8 cellular contexts compared by ENCODE assay signal in the genomic region with DNA sequence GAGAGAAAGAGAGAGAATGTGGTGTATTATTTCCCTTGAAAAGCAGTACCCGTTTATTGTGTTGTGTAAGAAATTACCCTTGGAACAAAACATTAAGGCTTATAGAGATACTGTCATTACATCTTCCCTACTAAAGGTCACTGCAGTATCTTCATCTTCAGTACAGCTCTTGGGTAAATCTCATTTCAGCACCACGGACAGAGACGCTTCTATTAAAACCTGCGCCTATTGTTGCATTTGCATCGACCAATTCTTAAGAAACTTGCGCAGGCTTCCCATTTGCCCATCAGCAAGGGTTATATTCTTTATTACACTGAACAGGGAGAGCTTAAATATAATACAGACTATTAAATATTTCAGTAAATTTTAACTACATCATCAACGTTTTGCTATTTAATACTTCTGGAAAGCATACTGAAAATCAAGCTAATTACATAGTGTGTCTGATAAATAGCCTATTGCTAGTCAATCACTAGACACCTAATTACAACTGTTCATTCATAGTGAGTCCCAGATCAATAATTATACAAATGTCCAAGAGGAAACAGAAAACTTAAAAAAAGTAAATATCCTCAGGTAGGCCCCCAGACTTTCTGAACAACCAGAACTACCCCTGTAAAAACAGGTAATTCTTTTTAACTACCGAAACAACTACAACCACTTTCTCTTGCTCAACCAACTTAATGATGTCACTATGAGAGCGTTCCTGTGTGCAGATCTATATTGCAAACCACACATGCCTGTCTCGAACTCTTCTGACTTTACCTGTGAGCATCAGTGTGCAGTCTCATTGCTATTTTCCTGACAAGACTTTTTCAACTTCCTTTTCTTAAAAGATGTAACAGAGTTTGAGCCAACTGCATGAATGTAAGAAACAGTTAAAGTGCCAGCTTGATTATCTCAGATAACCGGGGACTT.
DNase-seq lines count a peak whose midpoint lies in the region; ATAC-seq, FAIRE-seq and TF ChIP-seq lines count a peak whose summit lies in the region.

No MANE protein-coding gene starts in this region.

- H3K79me2 ChIP-seq in HepG2 (ENCODE audit: insufficient read depth, low read length), result no peaks in the 10 kb centered on the region

- FAIRE-seq in HepG2 (lab: Jason Lieb, UNC), result no peak

- H3K27me3 ChIP-seq in HepG2 (ENCODE audit: control insufficient read depth in 1 of 2, insufficient read depth in 2 of 2, low read length in 2 of 2) (peaks cover 2 to 23% of the 10 kb centered on the region in 2 experiments; a peak in 2 of 5 replicates), right lobe of liver (peaks cover 0 to 8% of the 10 kb centered on the region in 2 donors)

- H3K36me3 ChIP-seq in HepG2 (replicated peaks in 1 of 2; ENCODE audit: control insufficient read depth in 1 of 2, insufficient read depth in 2 of 2, low read length in 2 of 2) (no peaks in the 10 kb centered on the region), right lobe of liver (no peaks in the 10 kb centered on the region)

- H3K9ac ChIP-seq in HepG2 (ENCODE audit: insufficient read depth, low read depth, low read length), result no peak overlapping the region

- intact Hi-C loops in HepG2 (cut with micrococcal nuclease; ENCODE audit: unreplicated experiment) (no loop called here), right lobe of liver (cut with DNase I) (no loop called here)

- in situ Hi-C loops in HepG2 (cut with HindIII; ENCODE audit: extremely low pct_ligation_motif_present, low pct_unique_long_range_greater_than_20kb), result loop anchor here (25.0 kb wide), 1 partner anchor 653 kb away; no protein-coding TSS in a partner anchor

- no peak for ATAC-seq in HepG2
- no peak for ATAC-seq in right lobe of liver
- no peak for ATAC-seq in GM19467 (IDR thresholded peaks at IDR 0.05; ENCODE audit: unreplicated experiment)
- no peak for ATAC-seq in GM21360 (IDR thresholded peaks at IDR 0.05; ENCODE audit: unreplicated experiment)

- H3K27ac ChIP-seq in HepG2 (ENCODE audit: extremely low read length, insufficient read depth, low read length) (no peak overlapping the region), right lobe of liver (no peak overlapping the region)

- WGBS in HepG2 (ENCODE audit: low lambda C conversion rate), result 17% methylated on average over 11 of the region's 11 CpGs
- WGBS in right lobe of liver (ENCODE audit: insufficient coverage, low coverage, low lambda C conversion rate, missing lambda C conversion rate), result 21% methylated on average over 11 of the region's 11 CpGs

- H3K9me3 ChIP-seq in HepG2 (ENCODE audit: low read length) (no peaks in the 10 kb centered on the region), right lobe of liver (no peaks in the 10 kb centered on the region)

- no peak overlapping the region for H3K4me2 ChIP-seq in HepG2 (ENCODE audit: low read depth, low read length)

- BruUV-seq in HepG2 (replicated peaks; lab: Mats Ljungman, UMichigan), result no TSS peak

- H2AFZ ChIP-seq in HepG2 (ENCODE audit: low read length), result no peak overlapping the region

- POLR2A ChIA-PET in HepG2 (lab: Yijun Ruan, JAX), result no interaction called here

- CTCF ChIA-PET in HepG2 (lab: Yijun Ruan, JAX; ENCODE audit: low intra/inter-chr PET ratio, low total read pairs), result no interaction called here

- TF ChIP-seq EP300 in HepG2 (IDR thresholded peaks at IDR 0.05; ENCODE audit: low read depth in 2 of 2, low read length in 2 of 2) (no peak), HepG2 (CRISPR knock-in tag; IDR thresholded peaks at IDR 0.05; ENCODE audit: borderline replicate concordance) (no peak)

- H3K4me3 ChIP-seq in HepG2 (replicated peaks in 1 of 3; ENCODE audit: insufficient read depth in 1 of 3, low read depth in 2 of 3, low read length in 3 of 3) (no peak overlapping the region), right lobe of liver (no peak overlapping the region), fibroblast of pulmonary artery (replicated peaks; ENCODE audit: low read depth, low read length) (peak overlapping the region; percentile 58)

- TF ChIP-seq RAD21 in HepG2 (CRISPR knock-in tag; IDR thresholded peaks at IDR 0.05), result no peak

- H3K4me1 ChIP-seq in HepG2 (ENCODE audit: insufficient read depth, low read length), result no peaks in the 10 kb centered on the region
- peaks cover 0 to 8% (median 0%) of the 10 kb centered on the region in 4 donors for H3K4me1 ChIP-seq in right lobe of liver

- TF ChIP-seq POLR2A in HepG2 (IDR thresholded peaks at IDR 0.05; ENCODE audit: insufficient read depth in 1 of 2, low read depth in 2 of 2, low read length in 2 of 2), result no peak
- no peak for TF ChIP-seq POLR2A in right lobe of liver (IDR thresholded peaks at IDR 0.05)

- DNase-seq in HepG2 (ENCODE audit: low spot score) (peak; percentile 18), right lobe of liver (no peak), RPMI7951 (ENCODE audit: low read depth) (peak; percentile 45), fibroblast of pulmonary artery (ENCODE audit: low read depth) (peak; percentile 80), superior temporal gyrus (ENCODE audit: extremely low spot score) (peak; percentile 64), activated gamma-delta T cell (lab: John Stamatoyannopoulos, UW) (no peak)

- TF ChIP-seq CTCF in HepG2 (CRISPR knock-in tag; IDR thresholded peaks at IDR 0.05) (no peak), right lobe of liver (IDR thresholded peaks at IDR 0.05) (no peak), fibroblast of pulmonary artery (IDR thresholded peaks at IDR 0.05; ENCODE audit: low read length, missing control alignments) (no peak)

- H4K20me1 ChIP-seq in HepG2 (ENCODE audit: insufficient read depth, low read length), result no peaks in the 10 kb centered on the region

TF ChIP-seq in HepG2, 621 proteins besides CTCF, POLR2A, EP300 and RAD21:
- TF ChIP-seq NKX3-1 (CRISPR knock-in tag; IDR thresholded peaks at IDR 0.05) (0 out of 2 replicates have a peak, but pooled peaks have one; percentile 37), TBX2 (CRISPR knock-in tag; IDR thresholded peaks at IDR 0.05; ENCODE audit: borderline replicate concordance) (no peak), MIER2 (CRISPR knock-in tag; IDR thresholded peaks at IDR 0.05) (peak; percentile 94), SATB2 (CRISPR knock-in tag; IDR thresholded peaks at IDR 0.05) (no peak), EHMT2 (IDR thresholded peaks at IDR 0.05; ENCODE audit: borderline replicate concordance, low read depth, low read length) (peak; percentile 93), MIXL1 (CRISPR knock-in tag; IDR thresholded peaks at IDR 0.05) (0 out of 2 replicates have a peak, but pooled peaks have one; percentile 27)
- TF ChIP-seq, protein P1, sequence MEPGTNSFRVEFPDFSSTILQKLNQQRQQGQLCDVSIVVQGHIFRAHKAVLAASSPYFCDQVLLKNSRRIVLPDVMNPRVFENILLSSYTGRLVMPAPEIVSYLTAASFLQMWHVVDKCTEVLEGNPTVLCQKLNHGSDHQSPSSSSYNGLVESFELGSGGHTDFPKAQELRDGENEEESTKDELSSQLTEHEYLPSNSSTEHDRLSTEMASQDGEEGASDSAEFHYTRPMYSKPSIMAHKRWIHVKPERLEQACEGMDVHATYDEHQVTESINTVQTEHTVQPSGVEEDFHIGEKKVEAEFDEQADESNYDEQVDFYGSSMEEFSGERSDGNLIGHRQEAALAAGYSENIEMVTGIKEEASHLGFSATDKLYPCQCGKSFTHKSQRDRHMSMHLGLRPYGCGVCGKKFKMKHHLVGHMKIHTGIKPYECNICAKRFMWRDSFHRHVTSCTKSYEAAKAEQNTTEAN (CRISPR knock-in tag; conservative IDR thresholded peaks at IDR 0.05), result 0 out of 2 replicates have a peak, but pooled peaks have one; percentile 34
- TF ChIP-seq, protein P2, sequence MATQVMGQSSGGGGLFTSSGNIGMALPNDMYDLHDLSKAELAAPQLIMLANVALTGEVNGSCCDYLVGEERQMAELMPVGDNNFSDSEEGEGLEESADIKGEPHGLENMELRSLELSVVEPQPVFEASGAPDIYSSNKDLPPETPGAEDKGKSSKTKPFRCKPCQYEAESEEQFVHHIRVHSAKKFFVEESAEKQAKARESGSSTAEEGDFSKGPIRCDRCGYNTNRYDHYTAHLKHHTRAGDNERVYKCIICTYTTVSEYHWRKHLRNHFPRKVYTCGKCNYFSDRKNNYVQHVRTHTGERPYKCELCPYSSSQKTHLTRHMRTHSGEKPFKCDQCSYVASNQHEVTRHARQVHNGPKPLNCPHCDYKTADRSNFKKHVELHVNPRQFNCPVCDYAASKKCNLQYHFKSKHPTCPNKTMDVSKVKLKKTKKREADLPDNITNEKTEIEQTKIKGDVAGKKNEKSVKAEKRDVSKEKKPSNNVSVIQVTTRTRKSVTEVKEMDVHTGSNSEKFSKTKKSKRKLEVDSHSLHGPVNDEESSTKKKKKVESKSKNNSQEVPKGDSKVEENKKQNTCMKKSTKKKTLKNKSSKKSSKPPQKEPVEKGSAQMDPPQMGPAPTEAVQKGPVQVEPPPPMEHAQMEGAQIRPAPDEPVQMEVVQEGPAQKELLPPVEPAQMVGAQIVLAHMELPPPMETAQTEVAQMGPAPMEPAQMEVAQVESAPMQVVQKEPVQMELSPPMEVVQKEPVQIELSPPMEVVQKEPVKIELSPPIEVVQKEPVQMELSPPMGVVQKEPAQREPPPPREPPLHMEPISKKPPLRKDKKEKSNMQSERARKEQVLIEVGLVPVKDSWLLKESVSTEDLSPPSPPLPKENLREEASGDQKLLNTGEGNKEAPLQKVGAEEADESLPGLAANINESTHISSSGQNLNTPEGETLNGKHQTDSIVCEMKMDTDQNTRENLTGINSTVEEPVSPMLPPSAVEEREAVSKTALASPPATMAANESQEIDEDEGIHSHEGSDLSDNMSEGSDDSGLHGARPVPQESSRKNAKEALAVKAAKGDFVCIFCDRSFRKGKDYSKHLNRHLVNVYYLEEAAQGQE (IDR thresholded peaks at IDR 0.05; ENCODE audit: borderline replicate concordance in 1 of 2, low read depth in 1 of 2, low read length in 2 of 2), result peak; percentile 65 to 96
- TF ChIP-seq, protein P3, sequence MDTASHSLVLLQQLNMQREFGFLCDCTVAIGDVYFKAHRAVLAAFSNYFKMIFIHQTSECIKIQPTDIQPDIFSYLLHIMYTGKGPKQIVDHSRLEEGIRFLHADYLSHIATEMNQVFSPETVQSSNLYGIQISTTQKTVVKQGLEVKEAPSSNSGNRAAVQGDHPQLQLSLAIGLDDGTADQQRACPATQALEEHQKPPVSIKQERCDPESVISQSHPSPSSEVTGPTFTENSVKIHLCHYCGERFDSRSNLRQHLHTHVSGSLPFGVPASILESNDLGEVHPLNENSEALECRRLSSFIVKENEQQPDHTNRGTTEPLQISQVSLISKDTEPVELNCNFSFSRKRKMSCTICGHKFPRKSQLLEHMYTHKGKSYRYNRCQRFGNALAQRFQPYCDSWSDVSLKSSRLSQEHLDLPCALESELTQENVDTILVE (CRISPR knock-in tag; IDR thresholded peaks at IDR 0.05), result peak; percentile 51; the same call in 1 of the 2 replicates

Comparison
In these comparisons a context has a peak if more than half of its experiments do, and no peak if none do; other contexts are left out.
1. DNase-seq: peak in HepG2 (single experiment), RPMI7951 (single experiment), fibroblast of pulmonary artery (single experiment) and superior temporal gyrus (single experiment); none in right lobe of liver (0 of 3) and activated gamma-delta T cell (single experiment).